In genomic region chr10:5025456-5025855, GRCh38 we compare ENCODE assay signal across 11 cellular contexts. TPM values are rescaled to one million over a fixed set of nuclear protein-coding genes. Genes with fewer than 3 reads are reported as not detected.
A peak's percentile ranks its signal among the peaks of the same experiment; 100 is the strongest.
DNase-seq lines count a peak whose midpoint lies in the region; ATAC-seq, FAIRE-seq and TF ChIP-seq lines count a peak whose summit lies in the region.
"Not testable (repeated sequence)": the region's sequence is repeated elsewhere in the genome, so short reads cannot be mapped to it uniquely, and the experiment has no call there.
"Had no signal": no experiment of that assay in that cellular context is flagged by ENCODE, and none has a peak within 500 bp of the region (broad histone marks: within the 10 kb centered on the region; RNA-seq: fewer than 3 reads in every experiment).

No MANE protein-coding gene starts in this region.

- DNase-seq in BE2C (peak; percentile 6), M059J (ENCODE audit: low read depth) (peak; percentile 43), PC-3 (peak; percentile 55), bronchial epithelial cell (ENCODE audit: low read depth) (peak; percentile 46), pancreas (peak in 1 of 6 donors; percentile 35)
- DNase-seq in Right ventricle myocardium inferior (ENCODE audit: missing footprints); HepG2 (ENCODE audit: low spot score); suprapubic skin (ENCODE audit: low spot score in 2 of 2): not testable (repeated sequence)

- H3K9me3 ChIP-seq in BE2C; PC-3 (ENCODE audit: low read length); pancreas; suprapubic skin: not testable (repeated sequence)
- H3K9me3 ChIP-seq in HepG2 (ENCODE audit: low read length), result peaks cover 10% of the 10 kb centered on the region

- not testable (repeated sequence) for FAIRE-seq in bronchial epithelial cell (lab: Jason Lieb, UNC); HepG2 (lab: Jason Lieb, UNC); pancreas (lab: Jason Lieb, UNC)

- not testable (repeated sequence) for TF ChIP-seq EP300 in HepG2 (IDR thresholded peaks at IDR 0.05; ENCODE audit: low read depth in 2 of 2, low read length in 2 of 2); HepG2 (CRISPR knock-in tag; IDR thresholded peaks at IDR 0.05; ENCODE audit: borderline replicate concordance); suprapubic skin (IDR thresholded peaks at IDR 0.05)

- CTCF ChIA-PET in PC-3 (lab: Charles Lee); HepG2 (lab: Yijun Ruan, JAX; ENCODE audit: low intra/inter-chr PET ratio, low total read pairs): not testable (repeated sequence)

- not testable (repeated sequence) for H3F3A ChIP-seq in PC-3 (ENCODE audit: low read length, unreplicated experiment)

- not testable (repeated sequence) for H3K27me3 ChIP-seq in BE2C; PC-3 (ENCODE audit: low read length); bronchial epithelial cell (ENCODE audit: control insufficient read depth, insufficient read depth, low read length); HepG2 (ENCODE audit: control insufficient read depth in 1 of 2, insufficient read depth in 2 of 2, low read length in 2 of 2); pancreas; suprapubic skin

- not testable (repeated sequence) for H3K9me2 ChIP-seq in PC-3 (replicated peaks; ENCODE audit: low read length)

- ATAC-seq in PC-3 (peak; percentile 76), Right ventricle myocardium inferior (peak; percentile 76), HepG2 (peak; percentile 34; the same call in 2 of the 3 replicates), pancreas (peak; percentile 38 to 94 (median 82))

- not testable (repeated sequence) for H3K4me2 ChIP-seq in PC-3 (ENCODE audit: low read length); HepG2 (ENCODE audit: low read depth, low read length)

- intact Hi-C loops in PC-3 (cut with micrococcal nuclease); Right ventricle myocardium inferior (cut with DNase I); HepG2 (cut with micrococcal nuclease; ENCODE audit: unreplicated experiment); pancreas (cut with DNase I): not testable (repeated sequence)

- not testable (repeated sequence) for H2AFZ ChIP-seq in PC-3 (ENCODE audit: low read length); HepG2 (ENCODE audit: low read length)

- not testable (repeated sequence) for TF ChIP-seq RAD21 in HepG2 (CRISPR knock-in tag; IDR thresholded peaks at IDR 0.05)

- H4K20me1 ChIP-seq in PC-3 (ENCODE audit: low read length); HepG2 (ENCODE audit: insufficient read depth, low read length): not testable (repeated sequence)

- H3K36me3 ChIP-seq in BE2C; PC-3 (ENCODE audit: low read depth, low read length); bronchial epithelial cell (ENCODE audit: control insufficient read depth, insufficient read depth, low read length); HepG2 (replicated peaks in 1 of 2; ENCODE audit: control insufficient read depth in 1 of 2, insufficient read depth in 2 of 2, low read length in 2 of 2); pancreas; suprapubic skin: not testable (repeated sequence)

- H3K4me1 ChIP-seq in BE2C, pancreas: not testable (repeated sequence)
- peaks cover 24% of the 10 kb centered on the region for H3K4me1 ChIP-seq in PC-3 (ENCODE audit: insufficient read depth, low read length)
- peaks cover 26% of the 10 kb centered on the region for H3K4me1 ChIP-seq in HepG2 (ENCODE audit: insufficient read depth, low read length)
- peaks cover 14% of the 10 kb centered on the region for H3K4me1 ChIP-seq in suprapubic skin

- TF ChIP-seq CTCF in BE2C (IDR thresholded peaks at IDR 0.05; ENCODE audit: low read depth, low read length); PC-3 (conservative IDR thresholded peaks at IDR 0.05; ENCODE audit: low read depth, low read length); bronchial epithelial cell (IDR thresholded peaks at IDR 0.05; ENCODE audit: insufficient read depth, low read length, severe bottlenecking); HepG2 (CRISPR knock-in tag; IDR thresholded peaks at IDR 0.05); pancreas (IDR thresholded peaks at IDR 0.05); suprapubic skin (IDR thresholded peaks at IDR 0.05): not testable (repeated sequence)

- not testable (repeated sequence) for H3K79me2 ChIP-seq in PC-3 (ENCODE audit: low read length); HepG2 (ENCODE audit: insufficient read depth, low read length)

- POLR2A ChIA-PET in PC-3 (lab: Charles Lee; ENCODE audit: unreplicated experiment); HepG2 (lab: Yijun Ruan, JAX): not testable (repeated sequence)

- not testable (repeated sequence) for TF ChIP-seq POLR2A in HepG2 (IDR thresholded peaks at IDR 0.05; ENCODE audit: insufficient read depth in 1 of 2, low read depth in 2 of 2, low read length in 2 of 2); suprapubic skin (IDR thresholded peaks at IDR 0.05)

- peak overlapping the region; percentile 64 for H3K27ac ChIP-seq in PC-3 (ENCODE audit: low read length)
- H3K27ac ChIP-seq in HepG2 (ENCODE audit: extremely low read length, insufficient read depth, low read length), result not testable (repeated sequence)
- peak overlapping the region in 1 of 4 donors; percentile 27 for H3K27ac ChIP-seq in pancreas
- H3K27ac ChIP-seq in suprapubic skin, result peak overlapping the region; percentile 29

- not testable (repeated sequence) for BruUV-seq in PC-3 (replicated peaks; lab: Mats Ljungman, UMichigan); HepG2 (replicated peaks; lab: Mats Ljungman, UMichigan)

- in situ Hi-C loops in HepG2 (cut with HindIII; ENCODE audit: extremely low pct_ligation_motif_present, low pct_unique_long_range_greater_than_20kb), result loop anchor here (10.0 kb wide), 1 partner anchor 259 kb away; no protein-coding TSS in a partner anchor

- H3K4me3 ChIP-seq in BE2C (ENCODE audit: low read depth, low read length); PC-3 (ENCODE audit: low read length); bronchial epithelial cell (ENCODE audit: low read depth, low read length); HepG2 (replicated peaks in 1 of 3; ENCODE audit: insufficient read depth in 1 of 3, low read depth in 2 of 3, low read length in 3 of 3); pancreas; suprapubic skin: not testable (repeated sequence)

- H3K9ac ChIP-seq in PC-3 (ENCODE audit: low read length); HepG2 (ENCODE audit: insufficient read depth, low read depth, low read length): not testable (repeated sequence)

TF ChIP-seq in HepG2, 621 proteins besides CTCF, POLR2A, EP300 and RAD21:
- TF ChIP-seq ZNF292 (CRISPR knock-in tag; IDR thresholded peaks at IDR 0.05; ENCODE audit: borderline replicate concordance, low read depth), result peak; percentile 40; the same call in 1 of the 2 replicates

RNA-seq across cellular contexts. Expression of gene AKR1C2, which starts 21.8 kb away (rescaled TPM):
- 2.3 TPM for polyA plus RNA-seq in BE2C (2012; ENCODE audit: insufficient read depth, insufficient read length, low read depth)
- 0.49 and 0.86 TPM in 2 replicates for total RNA-seq in M059J (2014; rRNA removed; shearing (Covaris generic))
- total RNA-seq in PC-3 (2014; rRNA removed) (0.66 TPM in 1 of 2 replicates, not detected in the other), bronchial epithelial cell (191 and 222 TPM in 2 replicates), Right ventricle myocardium inferior (29.7 TPM), HepG2 (2016; rRNA removed; fragmentation: Illumina TruSeq; extraction: Trizol) (900 and 1,454 TPM in 2 replicates), pancreas (10 to 100 TPM in 1 of 6 donors, 1 to 10 TPM in 5; 3.2 to 10.9 (median 5.6) TPM), suprapubic skin (10 to 100 TPM in 3 of 4 donors, 1 to 10 TPM in 1; 7.2 to 29.7 (median 23.4) TPM)
- total RNA-seq in HepG2 (2016; cell fraction: cytosol; rRNA removed; fragmentation: Illumina TruSeq; extraction: Trizol; ENCODE audit: low read depth), result 163 and 172 TPM in 2 replicates
- total RNA-seq in HepG2 (2016; cell fraction: insoluble cytoplasmic fraction; rRNA removed; fragmentation: Illumina TruSeq; extraction: Trizol), result 917 and 1,471 TPM in 2 replicates
- 212 and 232 TPM in 2 replicates for total RNA-seq in HepG2 (2016; cell fraction: membrane; rRNA removed; fragmentation: Illumina TruSeq; extraction: Trizol)
- 280 and 324 TPM in 2 replicates for total RNA-seq in HepG2 (2016; cell fraction: nucleus; rRNA removed; fragmentation: Illumina TruSeq; extraction: Trizol)
- polyA plus RNA-seq in HepG2 (2011; rRNA removed) (119 and 140 TPM in 2 replicates), pancreas (1 to 10 TPM; 2.9 to 5.1 TPM)
- polyA plus RNA-seq in HepG2 (2011; cell fraction: cytosol; rRNA removed), result 90.1 and 101 TPM in 2 replicates
- polyA plus RNA-seq in HepG2 (2011; cell fraction: nucleus; rRNA removed), result 40.5 and 42.4 TPM in 2 replicates
- polyA plus RNA-seq in HepG2 (2012), result 278 and 553 TPM in 2 replicates
- 180 and 201 TPM in 2 replicates for polyA plus RNA-seq in HepG2 (2016; cell fraction: cytosol; fragmentation: Illumina TruSeq; extraction: Trizol; ENCODE audit: low read depth)
- 1,564 and 1,598 TPM in 2 replicates for polyA plus RNA-seq in HepG2 (2016; cell fraction: insoluble cytoplasmic fraction; fragmentation: Illumina TruSeq; extraction: Trizol; ENCODE audit: low read depth)
- polyA plus RNA-seq in HepG2 (2016; cell fraction: membrane; fragmentation: Illumina TruSeq; extraction: Trizol; ENCODE audit: low read depth), result 191 and 221 TPM in 2 replicates
- polyA plus RNA-seq in HepG2 (2016; cell fraction: nucleus; fragmentation: Illumina TruSeq; extraction: Trizol; ENCODE audit: insufficient read depth, low read depth), result 438 and 449 TPM in 2 replicates
- polyA minus RNA-seq in HepG2 (2011; rRNA and poly(A)+ RNA removed; ENCODE audit: low replicate concordance), result 5.2 and 46.8 TPM in 2 replicates
- polyA minus RNA-seq in HepG2 (2011; cell fraction: cytosol; rRNA and poly(A)+ RNA removed), result 39.8 and 42.3 TPM in 2 replicates
- polyA minus RNA-seq in HepG2 (2011; cell fraction: nucleus; rRNA and poly(A)+ RNA removed), result 57.6 and 75.3 TPM in 2 replicates
- total RNA-seq: activated CD4-positive, alpha-beta T cell treated with anti-CD3 and anti-CD28 coated beads, Interleukin-2, amount 10 ng/mL, durations not matched to agents 24 days and 14 days; activated T-helper 2 cell treated with anti-CD3 and anti-CD28 coated beads, Interferon-gamma antibody, Interleukin-2, Interleukin-4, amounts not matched to agents 10 μg/mL and 5 μg/mL and 100 μg/mL, durations not matched to agents 14 hours and 24 hours and 36 hours; CD4-positive, alpha-beta memory T cell had no signal
- polyA plus RNA-seq: CD4-positive, alpha-beta memory T cell had no signal
